Comparison of ENCODE assay signal across 3 cellular contexts in genomic region chr3:190709351-190709773, GRCh38.
TF ChIP-seq lines count a peak whose summit lies in the region.

No MANE protein-coding gene starts in this region.

TF ChIP-seq in A549, 52 proteins besides CTCF, POLR2A, EP300 and RAD21:
- TF ChIP-seq ATOH8 (CRISPR knock-in tag; IDR thresholded peaks at IDR 0.05; ENCODE audit: low read depth), result no peak
- TF ChIP-seq HOXB5 (CRISPR knock-in tag; IDR thresholded peaks at IDR 0.05), result no peak
- TF ChIP-seq PHF8 (IDR thresholded peaks at IDR 0.05; ENCODE audit: borderline replicate concordance, low read depth), result no peak
- TF ChIP-seq MYC (IDR thresholded peaks at IDR 0.05; ENCODE audit: borderline replicate concordance, low read length), result no peak
- TF ChIP-seq ESRRA (IDR thresholded peaks at IDR 0.05; ENCODE audit: borderline replicate concordance, low read length), result no peak
- TF ChIP-seq REST (IDR thresholded peaks at IDR 0.05), result no peak
- no peak for TF ChIP-seq GATA3 (IDR thresholded peaks at IDR 0.05; ENCODE audit: borderline replicate concordance)
- no peak for TF ChIP-seq BCL3 (IDR thresholded peaks at IDR 0.05)
- TF ChIP-seq RARB (CRISPR knock-in tag; IDR thresholded peaks at IDR 0.05), result no peak
- no peak for TF ChIP-seq ELK1 (IDR thresholded peaks at IDR 0.05; ENCODE audit: low read depth, low read length)
- no peak for TF ChIP-seq FOSB (CRISPR knock-in tag; IDR thresholded peaks at IDR 0.05)
- no peak for TF ChIP-seq RNF2 (IDR thresholded peaks at IDR 0.05; ENCODE audit: borderline replicate concordance, low read depth)

TF ChIP-seq in IMR-90, 13 proteins besides CTCF, POLR2A, EP300 and RAD21 (continued from another document):
- TF ChIP-seq ELK1 (IDR thresholded peaks at IDR 0.05; ENCODE audit: borderline replicate concordance, low read depth, low read length), result no peak
- TF ChIP-seq SMC3 (IDR thresholded peaks at IDR 0.05; ENCODE audit: low read depth, low read length), result no peak
- TF ChIP-seq USF2 (IDR thresholded peaks at IDR 0.05; ENCODE audit: low read depth, low read length), result no peak
- TF ChIP-seq RCOR1 (IDR thresholded peaks at IDR 0.05; ENCODE audit: insufficient replicate concordance, low read length), result no peak
- no peak for TF ChIP-seq FOS (IDR thresholded peaks at IDR 0.05; ENCODE audit: low read depth, low read length)
- no peak for TF ChIP-seq RFX5 (IDR thresholded peaks at IDR 0.05; ENCODE audit: low read depth, low read length)

TF ChIP-seq in SK-N-SH, 30 proteins besides CTCF, POLR2A, EP300 and RAD21 (continued from another document):
- TF ChIP-seq SIN3A (IDR thresholded peaks at IDR 0.05; ENCODE audit: borderline replicate concordance, low read depth, low read length), result no peak
- no peak for TF ChIP-seq MEF2A (IDR thresholded peaks at IDR 0.05; ENCODE audit: borderline replicate concordance, low read depth)
- no peak for TF ChIP-seq NFIC (IDR thresholded peaks at IDR 0.05; ENCODE audit: borderline replicate concordance)
- no peak for TF ChIP-seq GABPA (IDR thresholded peaks at IDR 0.05; ENCODE audit: low read depth)
- no peak for TF ChIP-seq REST (IDR thresholded peaks at IDR 0.05; ENCODE audit: low read depth, low read length)
- TF ChIP-seq MXI1 (IDR thresholded peaks at IDR 0.05; ENCODE audit: low read depth, low read length), result no peak
- TF ChIP-seq ELF1 (IDR thresholded peaks at IDR 0.05), result no peak
- no peak for TF ChIP-seq YY1 (IDR thresholded peaks at IDR 0.05; ENCODE audit: low read depth)
- no peak for TF ChIP-seq FOXJ3 (CRISPR knock-in tag; IDR thresholded peaks at IDR 0.05)
- TF ChIP-seq NRF1 (IDR thresholded peaks at IDR 0.05; ENCODE audit: low read depth, low read length), result no peak
- TF ChIP-seq TEAD4 (IDR thresholded peaks at IDR 0.05; ENCODE audit: borderline replicate concordance, insufficient read depth), result no peak
- no peak for TF ChIP-seq SMC3 (IDR thresholded peaks at IDR 0.05; ENCODE audit: low read depth, low read length)
- TF ChIP-seq EZH2phosphoT487 (IDR thresholded peaks at IDR 0.05; ENCODE audit: borderline replicate concordance, low read depth), result no peak
- no peak for TF ChIP-seq MAX (IDR thresholded peaks at IDR 0.05; ENCODE audit: low read depth)
- TF ChIP-seq PBX3 (IDR thresholded peaks at IDR 0.05), result no peak
- TF ChIP-seq CHD2 (IDR thresholded peaks at IDR 0.05; ENCODE audit: low read length, partially characterized antibody), result no peak
- no peak for TF ChIP-seq RXRA (IDR thresholded peaks at IDR 0.05; ENCODE audit: borderline replicate concordance, low read depth)
